In the genomic region with DNA sequence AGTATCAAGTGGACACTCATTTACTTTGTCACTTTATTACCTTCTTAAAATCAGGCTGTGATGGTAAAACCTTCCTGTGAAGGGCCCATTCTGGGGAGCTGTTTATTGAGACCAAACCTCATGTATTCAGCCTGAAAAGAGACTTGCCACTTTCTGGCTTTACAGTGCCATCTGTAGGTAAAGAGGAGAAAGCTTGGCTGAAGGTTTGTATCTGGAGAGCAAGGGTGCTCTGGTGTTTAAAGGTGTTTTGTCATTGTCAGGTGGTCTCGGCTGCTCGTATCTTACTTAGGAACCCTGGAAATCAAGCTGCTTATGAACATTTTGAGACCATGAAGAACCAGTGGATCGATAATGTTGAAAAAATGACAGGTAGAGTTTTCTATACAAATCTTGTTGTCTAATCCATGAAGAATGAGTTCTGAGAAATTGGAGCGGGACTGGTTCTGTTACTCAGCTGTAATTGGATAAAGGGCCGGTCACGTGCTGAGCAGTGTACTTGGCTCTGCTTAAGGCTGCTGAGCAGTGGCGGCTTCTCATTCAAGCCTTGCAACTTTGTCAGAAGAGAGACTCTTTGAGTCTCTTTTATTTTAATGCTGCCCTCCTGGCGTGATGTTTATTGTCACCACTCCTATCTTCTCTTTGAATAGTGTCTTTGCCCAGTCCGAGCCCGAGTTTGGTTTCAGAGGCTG, we compare ENCODE assay signal across 9 cellular contexts. TPM values are rescaled to one million over a fixed set of nuclear protein-coding genes. Genes with fewer than 3 reads are reported as not detected.
DNase-seq lines count a peak whose midpoint lies in the region; ATAC-seq, FAIRE-seq and TF ChIP-seq lines count a peak whose summit lies in the region.
"Had no signal": no experiment of that assay in that cellular context is flagged by ENCODE, and none has a peak within 500 bp of the region (broad histone marks: within the 10 kb centered on the region; RNA-seq: fewer than 3 reads in every experiment).

No MANE protein-coding gene starts in this region.

- FAIRE-seq in GM18507 (lab: Jason Lieb, UNC) (peak; percentile 54), RCC 7860 (lab: Jason Lieb, UNC) (no peak)

- no peak for DNase-seq in AG09309 (ENCODE audit: low read depth)
- DNase-seq in GM18507 (ENCODE audit: extremely low spot score, insufficient read length, low read depth), result no peak
- peak; percentile 33 for DNase-seq in RCC 7860 (ENCODE audit: low spot score)
- peak; percentile 32 for DNase-seq in glomerular visceral epithelial cell (ENCODE audit: extremely low spot score)
- DNase-seq in NCI-H524 treated with DMSO at 0.1 percent for 48 hours (lab: John Stamatoyannopoulos, UW), result no peak
- DNase-seq in ovary, result no peak
- no peak for DNase-seq in middle frontal gyrus (ENCODE audit: extremely low spot score, low spot score)
- DNase-seq: naive B cell had no signal

- TF ChIP-seq CTCF in AG09309 (IDR thresholded peaks at IDR 0.05; ENCODE audit: control insufficient read depth, insufficient read depth, low read depth, low read length, missing control alignments) (peak; percentile 48), ovary (IDR thresholded peaks at IDR 0.05) (no peak)

- no peak for TF ChIP-seq POLR2A in ovary (IDR thresholded peaks at IDR 0.05)

- intact Hi-C loops in ovary (cut with DNase I), result no loop called here

- TF ChIP-seq EP300 in ovary (IDR thresholded peaks at IDR 0.05), result no peak

- H3K36me3 ChIP-seq in ovary, result no peaks in the 10 kb centered on the region

- H3K4me3 ChIP-seq in AG09309 (ENCODE audit: control insufficient read depth, low read depth, low read length), result no peak overlapping the region
- no peak overlapping the region for H3K4me3 ChIP-seq in ovary

- no peak for ATAC-seq in GM21390 (IDR thresholded peaks at IDR 0.05; ENCODE audit: unreplicated experiment)

- no peak overlapping the region for H3K27ac ChIP-seq in ovary

- H3K27me3 ChIP-seq in ovary, result no peaks in the 10 kb centered on the region

- H3K4me1 ChIP-seq in ovary (ENCODE audit: insufficient read depth), result no peaks in the 10 kb centered on the region

- no peaks in the 10 kb centered on the region for H3K9me3 ChIP-seq in ovary

- 81 to 90% (median 82%) methylated on average over 10 of the region's 10 CpGs for WGBS in ovary, 3 donors

RNA-seq across cellular contexts. Expression of a gene that starts 46.9 kb away (rescaled TPM):
- total RNA-seq in ovary, result 10 to 100 TPM; 17.6 to 37.9 (median 29.6) TPM
- polyA plus RNA-seq in ovary, result 10 to 100 TPM; 12.0 to 37.6 TPM

RNA-seq across cellular contexts. Expression of a gene that starts 47.3 kb away (rescaled TPM):
- total RNA-seq in ovary, result 10 to 100 TPM; 10.9 to 20.4 (median 12.2) TPM
- 10 to 100 TPM in 1 of 2 donors, 1 to 10 TPM in 1; 9.4 to 14.5 TPM for polyA plus RNA-seq in ovary

Comparison
In these comparisons a context has a peak if more than half of its experiments do, and no peak if none do; other contexts are left out.
1. DNase-seq: peak in RCC 7860 (single experiment) and glomerular visceral epithelial cell (single experiment); none in AG09309 (single experiment), GM18507 (single experiment), NCI-H524 treated with DMSO at 0.1 percent for 48 hours (single experiment), ovary (0 of 5) and middle frontal gyrus (single experiment).